ENCODE assay signal across 21 cellular contexts in the genomic region with DNA sequence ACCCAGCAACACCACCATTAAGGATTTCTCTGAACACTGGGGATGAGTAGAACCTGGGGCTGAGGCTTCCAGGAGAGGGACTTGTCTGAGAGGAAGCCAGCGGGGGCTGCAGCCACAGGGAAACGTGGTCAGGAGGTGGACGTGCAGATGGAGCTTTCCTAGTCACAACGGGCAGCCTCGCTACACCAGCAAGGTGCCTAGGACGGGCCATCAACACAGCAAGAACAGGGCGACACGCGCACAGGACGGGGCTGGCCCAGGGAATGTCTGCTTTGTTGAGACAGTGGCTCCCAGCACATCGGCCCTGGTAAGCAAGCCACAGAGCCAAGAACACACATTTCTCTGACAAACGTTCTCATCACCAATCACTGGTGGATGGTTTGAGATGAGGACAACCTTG.
"Had no signal": no experiment of that assay in that cellular context is flagged by ENCODE, and none has a peak within 500 bp of the region (broad histone marks: within the 10 kb centered on the region; RNA-seq: fewer than 3 reads in every experiment).

No MANE protein-coding gene starts in this region.

- H3K9me3 ChIP-seq: MG63, SK-N-SH had no signal

- ATAC-seq: activated CD4-positive, CD25-positive, alpha-beta regulatory T cell treated with anti-CD3 and anti-CD28 coated beads, Interleukin-2, amount 50 U/mL, for 24 hours; activated CD8-positive, alpha-beta T cell treated with anti-CD3 and anti-CD28 coated beads for 36 hours; activated T-cell treated with anti-CD3 and anti-CD28 coated beads, Interleukin-2, amount 50 U/mL, for 72 hours had no signal

- H3K4me1 Mint-ChIP-seq: activated naive CD4-positive, alpha-beta T cell treated with anti-CD3 and anti-CD28 coated beads, Interleukin-2, amount 10 ng/mL, durations not matched to agents 7 days and 5 days had no signal

- H3K27me3 Mint-ChIP-seq: activated CD8-positive, alpha-beta T cell treated with anti-CD3 and anti-CD28 coated beads for 36 hours; activated naive CD4-positive, alpha-beta T cell treated with anti-CD3 and anti-CD28 coated beads, Interleukin-2, amount 10 ng/mL, durations not matched to agents 7 days and 5 days; activated naive CD8-positive, alpha-beta T cell treated with anti-CD3 and anti-CD28 coated beads for 36 hours had no signal

- H3K27ac Mint-ChIP-seq: activated CD8-positive, alpha-beta T cell treated with anti-CD3 and anti-CD28 coated beads for 36 hours; activated naive CD4-positive, alpha-beta T cell treated with anti-CD3 and anti-CD28 coated beads, Interleukin-2, amount 10 ng/mL, durations not matched to agents 7 days and 5 days; activated naive CD8-positive, alpha-beta T cell treated with anti-CD3 and anti-CD28 coated beads for 36 hours; activated T-cell treated with anti-CD3 and anti-CD28 coated beads, Interleukin-2, amount 50 U/mL, for 72 hours; activated T-helper 2 cell treated with anti-CD3 and anti-CD28 coated beads, Interferon-gamma antibody, Interleukin-2, Interleukin-4, amounts not matched to agents 10 μg/mL and 5 μg/mL and 100 μg/mL, durations not matched to agents 14 hours and 24 hours and 36 hours had no signal

- DNase-seq: activated CD4-positive, alpha-beta T cell treated with anti-CD3 and anti-CD28 coated beads for 4 hours; activated CD8-positive, alpha-beta memory T cell treated with anti-CD3 and anti-CD28 coated beads, Interleukin-2, amount 50 U/mL, for 4 hours; activated CD8-positive, alpha-beta T cell treated with anti-CD3 and anti-CD28 coated beads for 36 hours; activated gamma-delta T cell treated with Interleukin-2 at 50 U/mL for 16 hours; activated naive CD4-positive, alpha-beta T cell treated with anti-CD3 and anti-CD28 coated beads, Interleukin-2, amount 10 ng/mL, durations not matched to agents 7 days and 5 days; activated naive CD8-positive, alpha-beta T cell treated with anti-CD3 and anti-CD28 coated beads for 36 hours; activated T-cell treated with anti-CD3 and anti-CD28 coated beads, Interleukin-2, amount 50 U/mL, for 72 hours; brain microvascular endothelial cell; MG63; MV-4-11; NCI-H1092 treated with DMSO at 0.1 percent for 48 hours; NCI-H1417 treated with DMSO at 0.1 percent for 48 hours; NCI-H1694; NCI-H2029 treated with DMSO at 0.1 percent for 48 hours; NCI-H345; NCI-H510A; NCI-H526 treated with DMSO at 0.1 percent for 48 hours; SK-N-SH had no signal

- H3K4me3 Mint-ChIP-seq: activated CD8-positive, alpha-beta T cell treated with anti-CD3 and anti-CD28 coated beads for 36 hours; activated naive CD4-positive, alpha-beta T cell treated with anti-CD3 and anti-CD28 coated beads, Interleukin-2, amount 10 ng/mL, durations not matched to agents 7 days and 5 days; activated naive CD8-positive, alpha-beta T cell treated with anti-CD3 and anti-CD28 coated beads for 36 hours; activated T-cell treated with anti-CD3 and anti-CD28 coated beads, Interleukin-2, amount 50 U/mL, for 72 hours had no signal

- H3K27me3 ChIP-seq: brain microvascular endothelial cell, cardiac muscle cell, MG63 had no signal

- H3K9me3 Mint-ChIP-seq: activated CD8-positive, alpha-beta T cell treated with anti-CD3 and anti-CD28 coated beads for 36 hours; activated naive CD4-positive, alpha-beta T cell treated with anti-CD3 and anti-CD28 coated beads, Interleukin-2, amount 10 ng/mL, durations not matched to agents 7 days and 5 days; activated naive CD8-positive, alpha-beta T cell treated with anti-CD3 and anti-CD28 coated beads for 36 hours; activated T-cell treated with anti-CD3 and anti-CD28 coated beads, Interleukin-2, amount 50 U/mL, for 72 hours; activated T-helper 2 cell treated with anti-CD3 and anti-CD28 coated beads, Interferon-gamma antibody, Interleukin-2, Interleukin-4, amounts not matched to agents 10 μg/mL and 5 μg/mL and 100 μg/mL, durations not matched to agents 14 hours and 24 hours and 36 hours had no signal

- H3K9ac ChIP-seq: SK-N-SH had no signal

- H3K4me3 ChIP-seq: cardiac muscle cell, MG63 had no signal

- H3K4me2 ChIP-seq: SK-N-SH had no signal

- H3K27ac ChIP-seq: brain microvascular endothelial cell, cardiac muscle cell had no signal
